ENCODE assay signal across 1 cellular context in the genomic region with DNA sequence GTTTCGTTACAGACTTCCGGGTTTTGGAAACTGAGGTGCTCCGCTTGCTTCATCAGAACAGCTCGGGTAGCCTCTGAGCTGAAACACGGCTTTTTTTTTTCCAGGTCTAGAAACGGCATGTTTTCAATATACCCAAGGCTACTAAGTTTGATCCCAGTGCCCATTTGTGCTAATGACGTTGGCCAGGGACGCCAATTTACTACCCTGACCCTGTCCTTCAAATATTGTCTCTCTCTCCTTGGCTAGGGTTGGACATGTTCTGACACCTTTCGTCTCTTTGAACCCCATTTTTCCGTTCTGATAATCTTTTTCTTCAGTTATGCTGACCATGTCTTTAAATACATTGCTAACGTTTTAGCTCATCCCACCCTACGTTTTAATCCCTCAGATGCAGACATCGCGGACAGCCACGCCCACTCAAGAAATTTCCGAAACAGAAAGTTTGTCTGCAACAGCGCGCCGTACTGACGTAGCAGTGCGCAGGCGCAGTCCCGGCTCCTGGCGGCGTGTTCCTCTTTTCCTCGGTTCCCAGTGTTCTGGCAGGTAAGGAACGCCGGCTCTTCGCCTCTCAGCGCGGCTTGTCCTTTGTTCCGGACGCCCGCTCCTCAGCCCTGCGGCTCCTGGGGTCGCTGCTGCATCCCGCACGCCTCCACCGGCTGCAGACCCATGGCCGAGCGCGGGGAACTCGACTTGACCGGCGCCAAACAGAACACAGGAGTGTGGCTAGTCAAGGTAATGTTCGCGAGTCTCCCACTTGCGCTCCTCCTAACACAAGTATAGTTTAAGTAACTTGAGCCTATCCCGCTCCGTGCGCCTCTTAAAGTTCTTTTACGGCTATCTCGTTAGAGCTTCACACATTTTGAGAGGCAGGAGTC.
TF ChIP-seq lines count a peak whose summit lies in the region.

A gene with protein sequence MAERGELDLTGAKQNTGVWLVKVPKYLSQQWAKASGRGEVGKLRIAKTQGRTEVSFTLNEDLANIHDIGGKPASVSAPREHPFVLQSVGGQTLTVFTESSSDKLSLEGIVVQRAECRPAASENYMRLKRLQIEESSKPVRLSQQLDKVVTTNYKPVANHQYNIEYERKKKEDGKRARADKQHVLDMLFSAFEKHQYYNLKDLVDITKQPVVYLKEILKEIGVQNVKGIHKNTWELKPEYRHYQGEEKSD (plus strand): TSS at position 521 of the 875 bp plus-strand sequence. CDS start 146 bp downstream, at position 667.

TF ChIP-seq in HepG2, 621 proteins besides CTCF, POLR2A, EP300 and RAD21 (continued from another document and continues in another):
- TF ChIP-seq, protein P1, sequence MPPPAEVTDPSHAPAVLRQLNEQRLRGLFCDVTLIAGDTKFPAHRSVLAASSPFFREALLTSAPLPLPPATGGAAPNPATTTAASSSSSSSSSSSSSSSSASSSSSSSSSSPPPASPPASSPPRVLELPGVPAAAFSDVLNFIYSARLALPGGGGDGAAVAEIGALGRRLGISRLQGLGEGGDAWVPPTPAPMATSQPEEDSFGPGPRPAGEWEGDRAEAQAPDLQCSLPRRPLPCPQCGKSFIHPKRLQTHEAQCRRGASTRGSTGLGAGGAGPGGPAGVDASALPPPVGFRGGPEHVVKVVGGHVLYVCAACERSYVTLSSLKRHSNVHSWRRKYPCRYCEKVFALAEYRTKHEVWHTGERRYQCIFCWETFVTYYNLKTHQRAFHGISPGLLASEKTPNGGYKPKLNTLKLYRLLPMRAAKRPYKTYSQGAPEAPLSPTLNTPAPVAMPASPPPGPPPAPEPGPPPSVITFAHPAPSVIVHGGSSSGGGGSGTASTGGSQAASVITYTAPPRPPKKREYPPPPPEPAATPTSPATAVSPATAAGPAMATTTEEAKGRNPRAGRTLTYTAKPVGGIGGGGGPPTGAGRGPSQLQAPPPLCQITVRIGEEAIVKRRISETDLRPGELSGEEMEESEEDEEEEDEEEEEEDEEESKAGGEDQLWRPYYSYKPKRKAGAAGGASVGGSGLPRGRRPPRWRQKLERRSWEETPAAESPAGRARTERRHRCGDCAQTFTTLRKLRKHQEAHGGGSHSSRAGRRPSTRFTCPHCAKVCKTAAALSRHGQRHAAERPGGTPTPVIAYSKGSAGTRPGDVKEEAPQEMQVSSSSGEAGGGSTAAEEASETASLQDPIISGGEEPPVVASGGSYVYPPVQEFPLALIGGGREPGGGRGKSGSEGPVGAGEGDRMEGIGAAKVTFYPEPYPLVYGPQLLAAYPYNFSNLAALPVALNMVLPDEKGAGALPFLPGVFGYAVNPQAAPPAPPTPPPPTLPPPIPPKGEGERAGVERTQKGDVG (CRISPR knock-in tag; IDR thresholded peaks at IDR 0.05; ENCODE audit: borderline replicate concordance) = no peak
- TF ChIP-seq YY1 (IDR thresholded peaks at IDR 0.05; ENCODE audit: insufficient read depth, insufficient replicate concordance, low read depth, low read length) = peak; percentile 46
- no peak for TF ChIP-seq PTBP1 (IDR thresholded peaks at IDR 0.05; ENCODE audit: low read depth, low read length, poor library complexity, severe bottlenecking)
- no peak for TF ChIP-seq PBX3 (CRISPR knock-in tag; IDR thresholded peaks at IDR 0.05; ENCODE audit: borderline replicate concordance)
- TF ChIP-seq, protein P2, sequence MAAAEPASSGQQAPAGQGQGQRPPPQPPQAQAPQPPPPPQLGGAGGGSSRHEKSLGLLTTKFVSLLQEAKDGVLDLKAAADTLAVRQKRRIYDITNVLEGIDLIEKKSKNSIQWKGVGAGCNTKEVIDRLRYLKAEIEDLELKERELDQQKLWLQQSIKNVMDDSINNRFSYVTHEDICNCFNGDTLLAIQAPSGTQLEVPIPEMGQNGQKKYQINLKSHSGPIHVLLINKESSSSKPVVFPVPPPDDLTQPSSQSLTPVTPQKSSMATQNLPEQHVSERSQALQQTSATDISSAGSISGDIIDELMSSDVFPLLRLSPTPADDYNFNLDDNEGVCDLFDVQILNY (CRISPR knock-in tag; conservative IDR thresholded peaks at IDR 0.05) = no peak
- no peak for TF ChIP-seq HOXD1 (CRISPR knock-in tag; IDR thresholded peaks at IDR 0.05)
- peak; percentile 85; the same call in 1 of the 2 replicates for TF ChIP-seq KLF12 (CRISPR knock-in tag; IDR thresholded peaks at IDR 0.05; ENCODE audit: borderline replicate concordance)
- no peak for TF ChIP-seq ISX (CRISPR knock-in tag; conservative IDR thresholded peaks at IDR 0.05)
- TF ChIP-seq ARID2 (CRISPR knock-in tag; IDR thresholded peaks at IDR 0.05; ENCODE audit: borderline replicate concordance) = no peak
- TF ChIP-seq ZNF543 (CRISPR knock-in tag; IDR thresholded peaks at IDR 0.05) = no peak
- no peak for TF ChIP-seq HOXA5 (CRISPR knock-in tag; IDR thresholded peaks at IDR 0.05)
- peak; percentile 70; the same call in 1 of the 2 replicates for TF ChIP-seq HNF1B (CRISPR knock-in tag; IDR thresholded peaks at IDR 0.05)
- TF ChIP-seq MED8 (CRISPR knock-in tag; IDR thresholded peaks at IDR 0.05; ENCODE audit: insufficient replicate concordance) = no peak
- TF ChIP-seq ZHX1 (CRISPR knock-in tag; IDR thresholded peaks at IDR 0.05; ENCODE audit: low read depth) = 0 out of 2 replicates have a peak, but pooled peaks have one; percentile 27
- TF ChIP-seq, protein P3, sequence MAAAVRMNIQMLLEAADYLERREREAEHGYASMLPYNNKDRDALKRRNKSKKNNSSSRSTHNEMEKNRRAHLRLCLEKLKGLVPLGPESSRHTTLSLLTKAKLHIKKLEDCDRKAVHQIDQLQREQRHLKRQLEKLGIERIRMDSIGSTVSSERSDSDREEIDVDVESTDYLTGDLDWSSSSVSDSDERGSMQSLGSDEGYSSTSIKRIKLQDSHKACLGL (CRISPR knock-in tag; IDR thresholded peaks at IDR 0.05) = peak; percentile 60; the same call in 1 of the 2 replicates
- no peak for TF ChIP-seq TBX3 (IDR thresholded peaks at IDR 0.05; ENCODE audit: borderline replicate concordance)
- TF ChIP-seq MAFF (IDR thresholded peaks at IDR 0.05; ENCODE audit: low read depth, low read length) = no peak
- TF ChIP-seq, protein P4, sequence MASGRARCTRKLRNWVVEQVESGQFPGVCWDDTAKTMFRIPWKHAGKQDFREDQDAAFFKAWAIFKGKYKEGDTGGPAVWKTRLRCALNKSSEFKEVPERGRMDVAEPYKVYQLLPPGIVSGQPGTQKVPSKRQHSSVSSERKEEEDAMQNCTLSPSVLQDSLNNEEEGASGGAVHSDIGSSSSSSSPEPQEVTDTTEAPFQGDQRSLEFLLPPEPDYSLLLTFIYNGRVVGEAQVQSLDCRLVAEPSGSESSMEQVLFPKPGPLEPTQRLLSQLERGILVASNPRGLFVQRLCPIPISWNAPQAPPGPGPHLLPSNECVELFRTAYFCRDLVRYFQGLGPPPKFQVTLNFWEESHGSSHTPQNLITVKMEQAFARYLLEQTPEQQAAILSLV (CRISPR knock-in tag; IDR thresholded peaks at IDR 0.05; ENCODE audit: borderline replicate concordance) = no peak; the same call in 1 of the 2 replicates
- TF ChIP-seq ZNF580 (CRISPR knock-in tag; IDR thresholded peaks at IDR 0.05; ENCODE audit: borderline replicate concordance, low read depth) = 0 out of 2 replicates have a peak, but pooled peaks have one; percentile 23
- TF ChIP-seq ZNF780A (CRISPR knock-in tag; IDR thresholded peaks at IDR 0.05) = 0 out of 2 replicates have a peak, but pooled peaks have one; percentile 34
- no peak for TF ChIP-seq GPN1 (CRISPR knock-in tag; IDR thresholded peaks at IDR 0.05; ENCODE audit: borderline replicate concordance)
- no peak for TF ChIP-seq ZNF333 (CRISPR knock-in tag; IDR thresholded peaks at IDR 0.05; ENCODE audit: borderline replicate concordance)
- no peak for TF ChIP-seq ATAD3A (CRISPR knock-in tag; IDR thresholded peaks at IDR 0.05)
- TF ChIP-seq ZBTB3 (CRISPR knock-in tag; IDR thresholded peaks at IDR 0.05; ENCODE audit: borderline replicate concordance, low read depth) = no peak
- no peak for TF ChIP-seq CHCHD3 (CRISPR knock-in tag; IDR thresholded peaks at IDR 0.05)
- no peak; the same call in 1 of the 2 replicates for TF ChIP-seq ZNF552 (CRISPR knock-in tag; IDR thresholded peaks at IDR 0.05; ENCODE audit: borderline replicate concordance)
- peak; percentile 92 for TF ChIP-seq THAP11 (CRISPR knock-in tag; IDR thresholded peaks at IDR 0.05)
- no peak for TF ChIP-seq NFYB (CRISPR knock-in tag; IDR thresholded peaks at IDR 0.05)
- peak; percentile 93; the same call in 1 of the 2 replicates for TF ChIP-seq YEATS2 (CRISPR knock-in tag; IDR thresholded peaks at IDR 0.05; ENCODE audit: borderline replicate concordance)
- no peak; the same call in 1 of the 2 replicates for TF ChIP-seq SNAPC2 (CRISPR knock-in tag; IDR thresholded peaks at IDR 0.05)
- TF ChIP-seq, protein P5, sequence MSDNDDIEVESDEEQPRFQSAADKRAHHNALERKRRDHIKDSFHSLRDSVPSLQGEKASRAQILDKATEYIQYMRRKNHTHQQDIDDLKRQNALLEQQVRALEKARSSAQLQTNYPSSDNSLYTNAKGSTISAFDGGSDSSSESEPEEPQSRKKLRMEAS (IDR thresholded peaks at IDR 0.05) = peak; percentile 85
- TF ChIP-seq KLF11 (CRISPR knock-in tag; IDR thresholded peaks at IDR 0.05) = no peak
- no peak for TF ChIP-seq RNF219 (CRISPR knock-in tag; IDR thresholded peaks at IDR 0.05)
- TF ChIP-seq TFAP4 (IDR thresholded peaks at IDR 0.05; ENCODE audit: borderline replicate concordance, low read depth) = no peak
- 0 out of 2 replicates have a peak, but pooled peaks have one; percentile 25 for TF ChIP-seq ATF7-NPFF (CRISPR knock-in tag; IDR thresholded peaks at IDR 0.05; ENCODE audit: low read depth)
- TF ChIP-seq SPEN (CRISPR knock-in tag; IDR thresholded peaks at IDR 0.05; ENCODE audit: low read depth) = peak; percentile 86; the same call in 1 of the 2 replicates
- TF ChIP-seq ZNF549 (CRISPR knock-in tag; IDR thresholded peaks at IDR 0.05) = no peak
- TF ChIP-seq ZNF329 (CRISPR knock-in tag; IDR thresholded peaks at IDR 0.05; ENCODE audit: low read depth) = no peak
- TF ChIP-seq, protein P6, sequence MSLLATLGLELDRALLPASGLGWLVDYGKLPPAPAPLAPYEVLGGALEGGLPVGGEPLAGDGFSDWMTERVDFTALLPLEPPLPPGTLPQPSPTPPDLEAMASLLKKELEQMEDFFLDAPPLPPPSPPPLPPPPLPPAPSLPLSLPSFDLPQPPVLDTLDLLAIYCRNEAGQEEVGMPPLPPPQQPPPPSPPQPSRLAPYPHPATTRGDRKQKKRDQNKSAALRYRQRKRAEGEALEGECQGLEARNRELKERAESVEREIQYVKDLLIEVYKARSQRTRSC (CRISPR knock-in tag; IDR thresholded peaks at IDR 0.05; ENCODE audit: low read depth) = no peak
- TF ChIP-seq ZNF24 (IDR thresholded peaks at IDR 0.05) = no peak
